Comparison of ENCODE assay signal across 8 cellular contexts in the genomic region with DNA sequence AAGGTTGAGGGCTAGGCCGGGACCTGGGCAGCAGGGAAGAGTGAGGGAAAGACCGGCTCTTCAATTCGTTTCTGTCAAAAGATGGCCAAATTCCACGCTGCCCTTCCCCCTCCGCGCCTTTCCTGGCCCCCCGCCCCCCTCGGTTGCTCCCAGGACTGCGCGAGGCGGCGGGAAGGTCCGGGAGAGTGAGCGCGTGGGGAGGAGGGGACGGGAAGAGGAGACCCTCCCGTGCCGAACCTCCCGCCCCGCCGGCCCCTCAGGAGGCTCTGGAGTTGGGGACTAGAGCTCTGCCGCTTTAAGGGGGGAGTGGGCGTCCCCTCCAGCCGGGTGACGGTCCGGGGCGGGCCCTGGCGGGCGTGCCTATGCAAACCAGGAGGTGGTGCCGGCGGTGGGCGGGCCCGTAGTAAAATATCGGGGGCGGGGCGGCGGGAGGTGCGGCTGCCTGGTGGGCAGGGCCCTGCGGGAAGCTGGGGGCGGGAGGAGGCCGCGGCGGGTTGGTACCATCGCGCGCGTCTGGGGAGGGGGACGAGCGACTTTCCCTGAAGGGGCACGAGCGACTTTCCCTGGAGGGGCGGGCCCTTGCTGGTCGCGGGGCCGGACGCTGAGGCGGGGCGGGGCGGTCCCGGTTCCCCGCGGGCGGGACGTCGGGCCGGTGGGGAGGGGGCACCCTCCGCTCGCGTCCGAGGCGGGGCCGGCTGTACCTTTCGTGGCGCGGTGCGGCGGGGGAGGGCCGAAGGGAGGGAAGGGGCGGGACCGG. TPM values are rescaled to one million over a fixed set of nuclear protein-coding genes. Genes with fewer than 3 reads are reported as not detected.
DNase-seq lines count a peak whose midpoint lies in the region; ATAC-seq and TF ChIP-seq lines count a peak whose summit lies in the region.

No MANE protein-coding gene starts in this region.

- peak; percentile 77 for ATAC-seq in GM21717 (IDR thresholded peaks at IDR 0.05; ENCODE audit: unreplicated experiment)

- peak overlapping the region; percentile 65 for H3K9ac ChIP-seq in muscle layer of colon (ENCODE audit: low read length)

- no peak for TF ChIP-seq CTCF in PC-9 (conservative IDR thresholded peaks at IDR 0.05)

- DNase-seq in D341Med (ENCODE audit: low spot score) (peak; percentile 99), PC-9 (peak; percentile 80 to 97)
- peak; percentile 91 for DNase-seq in Jurkat, Clone E6-1 (ENCODE audit: low read depth, low spot score)
- peak; percentile 98 for DNase-seq in activated T-cell treated with anti-CD3 and anti-CD28 coated beads, Interleukin-2, amount 50 U/mL, for 24 hours
- peak; percentile 97 for DNase-seq in stimulated activated CD8-positive, alpha-beta memory T cell treated with anti-CD3 and anti-CD28 coated beads, Interleukin-4, amount 100 ng/mL, for 48 hours

- H3K4me3 ChIP-seq in Jurkat, Clone E6-1 (ENCODE audit: low read length) = peak overlapping the region; percentile 66
- H3K4me3 ChIP-seq in PC-9 = peak overlapping the region; percentile 65
- H3K4me3 ChIP-seq in esophagus (ENCODE audit: low read depth in 1 of 2, low read length in 2 of 2) = peak overlapping the region; percentile 70 to 74
- peak overlapping the region; percentile 45 to 87 for H3K4me3 ChIP-seq in muscle layer of colon (ENCODE audit: low read depth in 1 of 2, low read length in 2 of 2)

- H2AFZ ChIP-seq in PC-9 = peak overlapping the region; percentile 84

- H3K4me1 ChIP-seq in PC-9 (replicated peaks; ENCODE audit: insufficient read depth) (peaks cover 15% of the 10 kb centered on the region), esophagus (ENCODE audit: control insufficient read depth in 2 of 2, insufficient read depth in 2 of 2, low read length in 1 of 2) (peaks cover 0 to 4% of the 10 kb centered on the region in 2 donors), muscle layer of colon (ENCODE audit: insufficient read depth, low read length) (peaks cover 27% of the 10 kb centered on the region)

- H3K4me3 Mint-ChIP-seq in activated T-cell treated with anti-CD3 and anti-CD28 coated beads, Interleukin-2, amount 50 U/mL, for 24 hours = peak overlapping the region; percentile 90

- no peaks in the 10 kb centered on the region for H3K9me3 Mint-ChIP-seq in activated T-cell treated with anti-CD3 and anti-CD28 coated beads, Interleukin-2, amount 50 U/mL, for 24 hours

- H3K27me3 Mint-ChIP-seq in activated T-cell treated with anti-CD3 and anti-CD28 coated beads, Interleukin-2, amount 50 U/mL, for 24 hours = no peaks in the 10 kb centered on the region

- H3K4me2 ChIP-seq in PC-9 = peak overlapping the region; percentile 93

- H3K36me3 Mint-ChIP-seq in activated T-cell treated with anti-CD3 and anti-CD28 coated beads, Interleukin-2, amount 50 U/mL, for 24 hours (ENCODE audit: low read depth) = peaks cover 7% of the 10 kb centered on the region

- no peaks in the 10 kb centered on the region for H4K20me1 ChIP-seq in PC-9 (ENCODE audit: insufficient read depth)

- H3K27me3 ChIP-seq in PC-9 (ENCODE audit: insufficient read depth, low read depth) (no peaks in the 10 kb centered on the region), esophagus (ENCODE audit: control insufficient read depth in 1 of 2, insufficient read depth in 2 of 2, low read length in 2 of 2) (no peaks in the 10 kb centered on the region), muscle layer of colon (ENCODE audit: control insufficient read depth in 1 of 2, insufficient read depth in 2 of 2, low read length in 2 of 2) (no peaks in the 10 kb centered on the region)

- CTCF ChIA-PET in PC-9 (lab: Charles Lee) = interaction anchor here (0.6 to 0.7 kb wide), 2 partner anchors 49 to 58 kb away, joined by 3 to 10 read pairs; partner anchors contain the start of gene BCL9

- intact Hi-C loops in PC-9 (cut with micrococcal nuclease; ENCODE audit: unreplicated experiment) = loop anchor here (1.0 kb wide), 2 partner anchors 58 to 84 kb away; partner anchors contain the start of gene BCL9

- POLR2A ChIA-PET in PC-9 (lab: Charles Lee; ENCODE audit: unreplicated experiment) = interaction anchor here (0.5 to 1.0 kb wide), 6 partner anchors 30 to 237 kb away, joined by 3 to 35 read pairs (median 9); partner anchors contain the start of gene BCL9

- BruUV-seq in PC-9 (replicated peaks; lab: Mats Ljungman, UMichigan) = no TSS peak

- 1% methylated on average over 21 to 80 of the region's 80 CpGs for WGBS in esophagus, 2 donors

- no peaks in the 10 kb centered on the region for H3K9me2 ChIP-seq in PC-9 (ENCODE audit: insufficient read depth)

- H3K27ac Mint-ChIP-seq in activated T-cell treated with anti-CD3 and anti-CD28 coated beads, Interleukin-2, amount 50 U/mL, for 24 hours = peak overlapping the region; percentile 93

- H3K9me3 ChIP-seq in PC-9 (ENCODE audit: insufficient read depth, low read depth) (no peaks in the 10 kb centered on the region), esophagus (ENCODE audit: control insufficient read depth in 2 of 2, insufficient read depth in 1 of 2, low read depth in 1 of 2, low read length in 1 of 2) (no peaks in the 10 kb centered on the region), muscle layer of colon (ENCODE audit: low read length) (no peaks in the 10 kb centered on the region)

- H3K4me1 Mint-ChIP-seq in activated T-cell treated with anti-CD3 and anti-CD28 coated beads, Interleukin-2, amount 50 U/mL, for 24 hours (ENCODE audit: low read depth) = peaks cover 45% of the 10 kb centered on the region

- H3K36me3 ChIP-seq in PC-9 (ENCODE audit: low read depth) = no peaks in the 10 kb centered on the region; the same call in 1 of the 2 replicates
- no peaks in the 10 kb centered on the region for H3K36me3 ChIP-seq in esophagus (ENCODE audit: control insufficient read depth in 2 of 2, insufficient read depth in 2 of 2, low read length in 1 of 2)
- no peaks in the 10 kb centered on the region for H3K36me3 ChIP-seq in muscle layer of colon (ENCODE audit: insufficient read depth, low read length)

- H3K79me2 ChIP-seq in PC-9 (ENCODE audit: low read depth) = peaks cover 42% of the 10 kb centered on the region

- H3K27ac ChIP-seq in PC-9 (no peak overlapping the region), esophagus (ENCODE audit: low read depth in 2 of 2, low read length in 1 of 2) (peak overlapping the region; percentile 80 to 86), muscle layer of colon (ENCODE audit: low read depth, low read length) (peak overlapping the region; percentile 85)

- 0 out of 2 replicates have a peak, but pooled peaks cover 3% of the 10 kb centered on the region for H3F3A ChIP-seq in PC-9 (ENCODE audit: insufficient read depth, low read depth)

RNA-seq across cellular contexts. Expression of gene BCL9, which starts 58.2 kb away (rescaled TPM):
- polyA plus RNA-seq in Jurkat, Clone E6-1 (2012; ENCODE audit: insufficient read depth, insufficient read length) = 19.5 TPM
- 31.3 and 32.2 TPM in 2 replicates for total RNA-seq in PC-9 (2021)
- 1 to 10 TPM; 2.9 to 3.7 TPM for polyA plus RNA-seq in esophagus
